ENCODE assay signal across 13 cellular contexts in genomic region chr1:178628637-178629548, GRCh38.
DNase-seq lines count a peak whose midpoint lies in the region; ATAC-seq and TF ChIP-seq lines count a peak whose summit lies in the region.
"Had no signal": no experiment of that assay in that cellular context is flagged by ENCODE, and none has a peak within 500 bp of the region (broad histone marks: within the 10 kb centered on the region; RNA-seq: fewer than 3 reads in every experiment).

No MANE protein-coding gene starts in this region.

- peaks cover 0 to 3% of the 10 kb centered on the region in 2 donors for H3K36me3 Mint-ChIP-seq in stimulated activated naive B cell treated with anti-CD40 and anti-IgM and Interleukin-4, amounts not matched to agents 10 μg/mL and 1 μg/mL and 100 μg/mL, for 72 hours

- DNase-seq in HS-27A (ENCODE audit: low read depth) (peak; percentile 71), astrocyte of the spinal cord (ENCODE audit: low read depth, low spot score) (peak; percentile 64), left ventricle myocardium superior (no peak), SKM-1 treated with dmso at 0.1 percent for 144 hours (lab: John Stamatoyannopoulos, UW; ENCODE audit: unreplicated experiment) (no peak)
- no peak for DNase-seq in stimulated activated naive B cell treated with anti-CD40 and anti-IgM and Interleukin-4, amounts not matched to agents 10 μg/mL and 1 μg/mL and 100 μg/mL, for 72 hours
- DNase-seq: DND-41; NCI-H1694; ovary; stimulated activated CD4-positive, alpha-beta T cell treated with anti-CD3 and anti-CD28 coated beads, Interleukin-1b, Interleukin-23, amount 100 ng/mL, for 48 hours; stimulated activated naive CD8-positive, alpha-beta T cell treated with anti-CD3 and anti-CD28 coated beads, Interleukin-15, amount 100 ng/mL, for 72 hours had no signal

- intact Hi-C loops in left ventricle myocardium superior (cut with micrococcal nuclease), result no loop called here

- in situ Hi-C loops in astrocyte of the spinal cord (cut with HindIII; ENCODE audit: low sequenced_read_pairs), result no loop called here

- H3K4me3 Mint-ChIP-seq in stimulated activated naive B cell treated with anti-CD40 and anti-IgM and Interleukin-4, amounts not matched to agents 10 μg/mL and 1 μg/mL and 100 μg/mL, for 72 hours, result no peak overlapping the region
- H3K4me3 Mint-ChIP-seq: stimulated activated naive CD8-positive, alpha-beta T cell treated with anti-CD3 and anti-CD28 coated beads, Interleukin-15, amount 100 ng/mL, for 72 hours had no signal

- peaks cover 17 to 33% of the 10 kb centered on the region in 2 donors for H3K4me1 Mint-ChIP-seq in stimulated activated naive B cell treated with anti-CD40 and anti-IgM and Interleukin-4, amounts not matched to agents 10 μg/mL and 1 μg/mL and 100 μg/mL, for 72 hours
- H3K4me1 Mint-ChIP-seq: stimulated activated naive CD8-positive, alpha-beta T cell treated with anti-CD3 and anti-CD28 coated beads, Interleukin-15, amount 100 ng/mL, for 72 hours had no signal

- H3K9me3 Mint-ChIP-seq in stimulated activated naive B cell treated with anti-CD40 and anti-IgM and Interleukin-4, amounts not matched to agents 10 μg/mL and 1 μg/mL and 100 μg/mL, for 72 hours, result peaks cover 0 to 2% of the 10 kb centered on the region in 2 donors
- H3K9me3 Mint-ChIP-seq: stimulated activated naive CD8-positive, alpha-beta T cell treated with anti-CD3 and anti-CD28 coated beads, Interleukin-15, amount 100 ng/mL, for 72 hours had no signal

- peak overlapping the region; percentile 80 for H3K27ac Mint-ChIP-seq in stimulated activated naive B cell treated with anti-CD40 and anti-IgM and Interleukin-4, amounts not matched to agents 10 μg/mL and 1 μg/mL and 100 μg/mL, for 72 hours
- H3K27ac Mint-ChIP-seq: stimulated activated naive CD8-positive, alpha-beta T cell treated with anti-CD3 and anti-CD28 coated beads, Interleukin-15, amount 100 ng/mL, for 72 hours had no signal

- H3K4me3 ChIP-seq in astrocyte of the spinal cord (ENCODE audit: low read depth, low read length), result no peak overlapping the region
- H3K4me3 ChIP-seq: esophagus muscularis mucosa, ovary had no signal

- H3K27me3 Mint-ChIP-seq in stimulated activated naive B cell treated with anti-CD40 and anti-IgM and Interleukin-4, amounts not matched to agents 10 μg/mL and 1 μg/mL and 100 μg/mL, for 72 hours, result no peaks in the 10 kb centered on the region

- ATAC-seq in left ventricle myocardium superior, result peak; percentile 86
- no peak for ATAC-seq in stimulated activated naive B cell treated with anti-CD40 and anti-IgM and Interleukin-4, amounts not matched to agents 10 μg/mL and 1 μg/mL and 100 μg/mL, for 72 hours (replicated peaks)
- ATAC-seq in HG02981 (IDR thresholded peaks at IDR 0.05; ENCODE audit: unreplicated experiment), result no peak
- no peak for ATAC-seq in GM18517 (IDR thresholded peaks at IDR 0.05; ENCODE audit: unreplicated experiment)
- ATAC-seq: stimulated activated naive CD8-positive, alpha-beta T cell treated with anti-CD3 and anti-CD28 coated beads, Interleukin-15, amount 100 ng/mL, for 72 hours had no signal

- no peak for TF ChIP-seq CTCF in astrocyte of the spinal cord (IDR thresholded peaks at IDR 0.05; ENCODE audit: low read depth, low read length)

Comparison
In these comparisons a context has a peak if more than half of its experiments do, and no peak if none do; other contexts are left out.
1. DNase-seq: peak in HS-27A (single experiment) and astrocyte of the spinal cord (single experiment); none in left ventricle myocardium superior (single experiment), stimulated activated naive B cell treated with anti-CD40 and anti-IgM and Interleukin-4, amounts not matched to agents 10 μg/mL and 1 μg/mL and 100 μg/mL, for 72 hours (single experiment) and SKM-1 treated with dmso at 0.1 percent for 144 hours (single experiment).